ENCODE assay signal across 2 cellular contexts in genomic region chr3:52931889-52932288, GRCh38.
TF ChIP-seq lines count a peak whose summit lies in the region.

No MANE protein-coding gene starts in this region.

TF ChIP-seq in SK-N-SH, 30 proteins besides CTCF, POLR2A, EP300 and RAD21 (continued from another document):
- TF ChIP-seq USF2 (IDR thresholded peaks at IDR 0.05; ENCODE audit: borderline replicate concordance, low read depth, low read length) (no peak), GATA2 (CRISPR knock-in tag; IDR thresholded peaks at IDR 0.05) (no peak), RFX5 (IDR thresholded peaks at IDR 0.05; ENCODE audit: low read length) (no peak), USF1 (IDR thresholded peaks at IDR 0.05; ENCODE audit: borderline replicate concordance, low read depth) (no peak), FOXM1 (IDR thresholded peaks at IDR 0.05; ENCODE audit: low read depth) (no peak), FOSL2 (IDR thresholded peaks at IDR 0.05; ENCODE audit: borderline replicate concordance, low read depth) (no peak), TAF1 (IDR thresholded peaks at IDR 0.05; ENCODE audit: borderline replicate concordance, low read depth, low read length) (no peak), POLR2AphosphoS5 (IDR thresholded peaks at IDR 0.05; ENCODE audit: low read depth, low read length) (no peak), SMC3 (IDR thresholded peaks at IDR 0.05; ENCODE audit: low read depth, low read length) (no peak), NRF1 (IDR thresholded peaks at IDR 0.05; ENCODE audit: low read depth, low read length) (no peak), FOXJ3 (CRISPR knock-in tag; IDR thresholded peaks at IDR 0.05) (no peak), GABPA (IDR thresholded peaks at IDR 0.05; ENCODE audit: low read depth) (no peak), NFIC (IDR thresholded peaks at IDR 0.05; ENCODE audit: borderline replicate concordance) (no peak), ZBTB33 (IDR thresholded peaks at IDR 0.05; ENCODE audit: borderline replicate concordance, low read depth) (no peak)
- TF ChIP-seq, protein P1, sequence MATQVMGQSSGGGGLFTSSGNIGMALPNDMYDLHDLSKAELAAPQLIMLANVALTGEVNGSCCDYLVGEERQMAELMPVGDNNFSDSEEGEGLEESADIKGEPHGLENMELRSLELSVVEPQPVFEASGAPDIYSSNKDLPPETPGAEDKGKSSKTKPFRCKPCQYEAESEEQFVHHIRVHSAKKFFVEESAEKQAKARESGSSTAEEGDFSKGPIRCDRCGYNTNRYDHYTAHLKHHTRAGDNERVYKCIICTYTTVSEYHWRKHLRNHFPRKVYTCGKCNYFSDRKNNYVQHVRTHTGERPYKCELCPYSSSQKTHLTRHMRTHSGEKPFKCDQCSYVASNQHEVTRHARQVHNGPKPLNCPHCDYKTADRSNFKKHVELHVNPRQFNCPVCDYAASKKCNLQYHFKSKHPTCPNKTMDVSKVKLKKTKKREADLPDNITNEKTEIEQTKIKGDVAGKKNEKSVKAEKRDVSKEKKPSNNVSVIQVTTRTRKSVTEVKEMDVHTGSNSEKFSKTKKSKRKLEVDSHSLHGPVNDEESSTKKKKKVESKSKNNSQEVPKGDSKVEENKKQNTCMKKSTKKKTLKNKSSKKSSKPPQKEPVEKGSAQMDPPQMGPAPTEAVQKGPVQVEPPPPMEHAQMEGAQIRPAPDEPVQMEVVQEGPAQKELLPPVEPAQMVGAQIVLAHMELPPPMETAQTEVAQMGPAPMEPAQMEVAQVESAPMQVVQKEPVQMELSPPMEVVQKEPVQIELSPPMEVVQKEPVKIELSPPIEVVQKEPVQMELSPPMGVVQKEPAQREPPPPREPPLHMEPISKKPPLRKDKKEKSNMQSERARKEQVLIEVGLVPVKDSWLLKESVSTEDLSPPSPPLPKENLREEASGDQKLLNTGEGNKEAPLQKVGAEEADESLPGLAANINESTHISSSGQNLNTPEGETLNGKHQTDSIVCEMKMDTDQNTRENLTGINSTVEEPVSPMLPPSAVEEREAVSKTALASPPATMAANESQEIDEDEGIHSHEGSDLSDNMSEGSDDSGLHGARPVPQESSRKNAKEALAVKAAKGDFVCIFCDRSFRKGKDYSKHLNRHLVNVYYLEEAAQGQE (IDR thresholded peaks at IDR 0.05; ENCODE audit: low read depth, low read length), result no peak
- TF ChIP-seq, protein P2, sequence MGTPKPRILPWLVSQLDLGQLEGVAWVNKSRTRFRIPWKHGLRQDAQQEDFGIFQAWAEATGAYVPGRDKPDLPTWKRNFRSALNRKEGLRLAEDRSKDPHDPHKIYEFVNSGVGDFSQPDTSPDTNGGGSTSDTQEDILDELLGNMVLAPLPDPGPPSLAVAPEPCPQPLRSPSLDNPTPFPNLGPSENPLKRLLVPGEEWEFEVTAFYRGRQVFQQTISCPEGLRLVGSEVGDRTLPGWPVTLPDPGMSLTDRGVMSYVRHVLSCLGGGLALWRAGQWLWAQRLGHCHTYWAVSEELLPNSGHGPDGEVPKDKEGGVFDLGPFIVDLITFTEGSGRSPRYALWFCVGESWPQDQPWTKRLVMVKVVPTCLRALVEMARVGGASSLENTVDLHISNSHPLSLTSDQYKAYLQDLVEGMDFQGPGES (IDR thresholded peaks at IDR 0.05; ENCODE audit: low read depth, low read length), result no peak
- TF ChIP-seq, protein P3, sequence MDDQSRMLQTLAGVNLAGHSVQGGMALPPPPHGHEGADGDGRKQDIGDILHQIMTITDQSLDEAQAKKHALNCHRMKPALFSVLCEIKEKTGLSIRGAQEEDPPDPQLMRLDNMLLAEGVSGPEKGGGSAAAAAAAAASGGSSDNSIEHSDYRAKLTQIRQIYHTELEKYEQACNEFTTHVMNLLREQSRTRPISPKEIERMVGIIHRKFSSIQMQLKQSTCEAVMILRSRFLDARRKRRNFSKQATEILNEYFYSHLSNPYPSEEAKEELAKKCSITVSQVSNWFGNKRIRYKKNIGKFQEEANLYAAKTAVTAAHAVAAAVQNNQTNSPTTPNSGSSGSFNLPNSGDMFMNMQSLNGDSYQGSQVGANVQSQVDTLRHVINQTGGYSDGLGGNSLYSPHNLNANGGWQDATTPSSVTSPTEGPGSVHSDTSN (IDR thresholded peaks at IDR 0.05), result no peak

TF ChIP-seq in SK-N-SH treated with all-trans-retinoic acid at 6 μM for 48 hours, 23 proteins besides CTCF, POLR2A, EP300 and RAD21 (continued from another document):
- TF ChIP-seq CSRNP3 (CRISPR knock-in tag; IDR thresholded peaks at IDR 0.05) (no peak), ZNF8 (CRISPR knock-in tag; IDR thresholded peaks at IDR 0.05) (no peak), TSHZ2 (CRISPR knock-in tag; IDR thresholded peaks at IDR 0.05) (no peak), ZNF70 (CRISPR knock-in tag; IDR thresholded peaks at IDR 0.05) (no peak), CSDC2 (CRISPR knock-in tag; IDR thresholded peaks at IDR 0.05) (no peak), ZFP3 (CRISPR knock-in tag; IDR thresholded peaks at IDR 0.05) (no peak), ZFP30 (CRISPR knock-in tag; IDR thresholded peaks at IDR 0.05) (no peak), ISL1 (CRISPR knock-in tag; IDR thresholded peaks at IDR 0.05) (no peak), BACH2 (CRISPR knock-in tag; IDR thresholded peaks at IDR 0.05; ENCODE audit: borderline replicate concordance) (no peak), ZNF565 (CRISPR knock-in tag; conservative IDR thresholded peaks at IDR 0.05; ENCODE audit: low read depth) (no peak), ARNTL (CRISPR knock-in tag; IDR thresholded peaks at IDR 0.05; ENCODE audit: borderline replicate concordance, low read depth) (no peak), OSR1 (CRISPR knock-in tag; IDR thresholded peaks at IDR 0.05) (no peak), TOX (CRISPR knock-in tag; IDR thresholded peaks at IDR 0.05; ENCODE audit: borderline replicate concordance) (no peak), SNAI2 (CRISPR knock-in tag; IDR thresholded peaks at IDR 0.05) (no peak), RARB (CRISPR knock-in tag; IDR thresholded peaks at IDR 0.05) (no peak)
- TF ChIP-seq, protein P4, sequence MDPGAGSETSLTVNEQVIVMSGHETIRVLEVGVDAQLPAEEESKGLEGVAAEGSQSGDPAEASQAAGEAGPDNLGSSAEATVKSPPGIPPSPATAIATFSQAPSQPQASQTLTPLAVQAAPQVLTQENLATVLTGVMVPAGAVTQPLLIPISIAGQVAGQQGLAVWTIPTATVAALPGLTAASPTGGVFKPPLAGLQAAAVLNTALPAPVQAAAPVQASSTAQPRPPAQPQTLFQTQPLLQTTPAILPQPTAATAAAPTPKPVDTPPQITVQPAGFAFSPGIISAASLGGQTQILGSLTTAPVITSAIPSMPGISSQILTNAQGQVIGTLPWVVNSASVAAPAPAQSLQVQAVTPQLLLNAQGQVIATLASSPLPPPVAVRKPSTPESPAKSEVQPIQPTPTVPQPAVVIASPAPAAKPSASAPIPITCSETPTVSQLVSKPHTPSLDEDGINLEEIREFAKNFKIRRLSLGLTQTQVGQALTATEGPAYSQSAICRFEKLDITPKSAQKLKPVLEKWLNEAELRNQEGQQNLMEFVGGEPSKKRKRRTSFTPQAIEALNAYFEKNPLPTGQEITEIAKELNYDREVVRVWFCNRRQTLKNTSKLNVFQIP (CRISPR knock-in tag; IDR thresholded peaks at IDR 0.05; ENCODE audit: borderline replicate concordance, low read depth), result no peak
